ENCODE assay signal across 31 cellular contexts in genomic region chr12:116891019-116891418, GRCh38. TPM values are rescaled to one million over a fixed set of nuclear protein-coding genes. Genes with fewer than 3 reads are reported as not detected.
"Had no signal": no experiment of that assay in that cellular context is flagged by ENCODE, and none has a peak within 500 bp of the region (broad histone marks: within the 10 kb centered on the region; RNA-seq: fewer than 3 reads in every experiment).

No MANE protein-coding gene starts in this region.

- H3K9me3 ChIP-seq: colonic mucosa, gastrocnemius medialis, left lung, lower lobe of right lung, mucosa of descending colon had no signal

- H3K4me3 ChIP-seq: colonic mucosa, esophagus squamous epithelium, gastrocnemius medialis, heart right ventricle, left lung, lower lobe of right lung, mucosa of descending colon had no signal

- H3K27ac ChIP-seq: colonic mucosa, epithelial cell of prostate, esophagus squamous epithelium, gastrocnemius medialis, heart right ventricle, left lung, lower lobe of right lung had no signal

- H3K4me1 ChIP-seq: colonic mucosa, esophagus squamous epithelium, gastrocnemius medialis, lower lobe of right lung had no signal

- ATAC-seq: effector memory CD8-positive, alpha-beta T cell; esophagus mucosa; gastrocnemius medialis; heart right ventricle; left cardiac atrium; left lung; left ventricle myocardium superior; lower lobe of right lung; mucosa of descending colon had no signal

- DNase-seq: colonic mucosa; cortex of kidney; effector CD8-positive, alpha-beta T cell; effector memory CD8-positive, alpha-beta T cell; endodermal cell; erythroblast; esophagus squamous epithelium; foreskin fibroblast; foreskin melanocyte; gastrocnemius medialis; glutamatergic neuron; head of caudate nucleus; heart right ventricle; hippocampal formation; left cardiac atrium; left lung; left ventricle myocardium superior; lower lobe of right lung; mesenchymal stem cell; mucosa of descending colon; naive B cell had no signal

- FAIRE-seq: endometrium, islet of Langerhans, keratinocyte had no signal

- H3K36me3 ChIP-seq: colonic mucosa, esophagus squamous epithelium, gastrocnemius medialis, heart right ventricle, left lung, lower lobe of right lung had no signal

- H3K27me3 ChIP-seq: colonic mucosa had no signal

RNA-seq across cellular contexts. Expression of gene HRK, which starts 9.8 kb away (rescaled TPM):
- total RNA-seq: dermis microvascular lymphatic vessel endothelial cell, gastrocnemius medialis, glomerular endothelial cell, lung microvascular endothelial cell, mesenteric fat pad, myocyte had no signal
